Comparison of ENCODE assay signal across 14 cellular contexts in genomic region chr15:32909431-32909830, GRCh38.
DNase-seq lines count a peak whose midpoint lies in the region; ATAC-seq, FAIRE-seq and TF ChIP-seq lines count a peak whose summit lies in the region.
"Had no signal": no experiment of that assay in that cellular context is flagged by ENCODE, and none has a peak within 500 bp of the region (broad histone marks: within the 10 kb centered on the region; RNA-seq: fewer than 3 reads in every experiment).

No MANE protein-coding gene starts in this region.

- H3K27me3 ChIP-seq in GM12878 (replicated peaks in 1 of 2; ENCODE audit: control insufficient read depth in 2 of 2, insufficient read depth in 2 of 2, low read length in 1 of 2) (no peaks in the 10 kb centered on the region), mesenchymal stem cell (ENCODE audit: control insufficient read depth in 1 of 2, insufficient read depth in 1 of 2, low read length in 2 of 2) (no peaks in the 10 kb centered on the region)

- H3K27ac ChIP-seq in GM12878 (ENCODE audit: control insufficient read depth, insufficient read depth): peak overlapping the region; percentile 61
- no peak overlapping the region for H3K27ac ChIP-seq in mesenchymal stem cell (ENCODE audit: low read length, poor library complexity, severe bottlenecking)

- H3K9me3 ChIP-seq in GM12878 (replicated peaks; ENCODE audit: control insufficient read depth, insufficient read depth, low read length) (no peaks in the 10 kb centered on the region), mesenchymal stem cell (ENCODE audit: control insufficient read depth, low read length) (no peaks in the 10 kb centered on the region)

- H3K9ac ChIP-seq in GM12878 (ENCODE audit: control insufficient read depth, insufficient read depth, low read length) (no peak overlapping the region), mesenchymal stem cell (ENCODE audit: low read length) (no peak overlapping the region)

- CTCF ChIA-PET in GM12878 (lab: Yijun Ruan, JAX): interaction anchor here (0.7 to 3.2 kb wide), 9 partner anchors 10 to 246 kb away, joined by 3 to 16 read pairs (median 4); no protein-coding TSS in a partner anchor

- H2AK5ac ChIP-seq in mesenchymal stem cell (ENCODE audit: low read length, severe bottlenecking): no peak overlapping the region

- H4K8ac ChIP-seq in mesenchymal stem cell (ENCODE audit: low read length): no peak overlapping the region

- no peak for TF ChIP-seq EP300 in GM12878 (IDR thresholded peaks at IDR 0.05; ENCODE audit: borderline replicate concordance in 1 of 2, control insufficient read depth in 1 of 2, low read depth in 2 of 2, low read length in 2 of 2)

- no peaks in the 10 kb centered on the region for H3K79me2 ChIP-seq in GM12878 (ENCODE audit: control insufficient read depth, insufficient read depth, low read length)

- RAD21 ChIA-PET in GM12878 (lab: Charles Lee; ENCODE audit: unreplicated experiment): interaction anchor here (0.6 to 3.5 kb wide), 8 partner anchors 10 to 90 kb away, joined by 3 to 20 read pairs (median 12); no protein-coding TSS in a partner anchor

- H3K4me2 ChIP-seq in GM12878 (ENCODE audit: control insufficient read depth, insufficient read depth): peak overlapping the region; percentile 48; the same call in 1 of the 2 replicates
- H3K4me2 ChIP-seq in mesenchymal stem cell (ENCODE audit: low read length, poor library complexity, severe bottlenecking): no peak overlapping the region

- no peaks in the 10 kb centered on the region for H3K36me3 ChIP-seq in GM12878 (ENCODE audit: control insufficient read depth in 2 of 2, insufficient read depth in 2 of 2, low read length in 1 of 2)
- no peaks in the 10 kb centered on the region for H3K36me3 ChIP-seq in mesenchymal stem cell (ENCODE audit: control insufficient read depth in 1 of 2, insufficient read depth in 2 of 2, low read depth in 1 of 2, low read length in 2 of 2)

- no peak overlapping the region for H3K18ac ChIP-seq in mesenchymal stem cell (ENCODE audit: low read depth in 1 of 2, low read length in 2 of 2)

- H4K91ac ChIP-seq in mesenchymal stem cell (ENCODE audit: low read length): no peak overlapping the region

- no peak for TF ChIP-seq POLR2A in GM12878 (IDR thresholded peaks at IDR 0.05; ENCODE audit: low read depth, low read length)

- SMC1A ChIA-PET in GM12878 (lab: Charles Lee; ENCODE audit: uncharacterized antibody, unreplicated experiment): interaction anchor here (1.1 to 3.2 kb wide), 18 partner anchors 9 to 88 kb away, joined by 3 to 29 read pairs (median 6); no protein-coding TSS in a partner anchor

- H4K20me1 ChIP-seq in GM12878 (ENCODE audit: control insufficient read depth, insufficient read depth): no peaks in the 10 kb centered on the region

- no peak overlapping the region for H3K4ac ChIP-seq in mesenchymal stem cell (ENCODE audit: low read depth in 1 of 2, low read length in 2 of 2)

- no peak for FAIRE-seq in GM12878 (lab: Jason Lieb, UNC)

- H3K4me1 ChIP-seq in GM12878 (ENCODE audit: control insufficient read depth, insufficient read depth, low read length): peaks cover 24% of the 10 kb centered on the region
- peaks cover 4% of the 10 kb centered on the region for H3K4me1 ChIP-seq in mesenchymal stem cell (ENCODE audit: control insufficient read depth, insufficient read depth, low read depth, low read length)

- no peak overlapping the region for H2BK12ac ChIP-seq in mesenchymal stem cell (ENCODE audit: low read length in 2 of 2)

- no peak overlapping the region for H2BK120ac ChIP-seq in mesenchymal stem cell (ENCODE audit: low read depth, low read length)

- H3K4me3 ChIP-seq in GM12878 (no peak overlapping the region), mesenchymal stem cell (ENCODE audit: insufficient read depth in 1 of 2, low read depth in 1 of 2, low read length in 2 of 2) (no peak overlapping the region)

- no peak overlapping the region for H3K14ac ChIP-seq in mesenchymal stem cell (ENCODE audit: low read length in 2 of 2)

- no peak for TF ChIP-seq RAD21 in GM12878 (IDR thresholded peaks at IDR 0.05; ENCODE audit: insufficient read depth, low read depth, low read length)

- POLR2A ChIA-PET in GM12878 (lab: Charles Lee): interaction anchor here (1.2 to 1.9 kb wide), 2 partner anchors 13 to 15 kb away, joined by 3 to 21 read pairs; no protein-coding TSS in a partner anchor

- intact Hi-C loops in GM12878 (cut with micrococcal nuclease; ENCODE audit: unreplicated experiment): no loop called here

- WGBS in GM12878 (ENCODE audit: insufficient coverage, insufficient replicate concordance, low lambda C conversion rate, missing lambda C conversion rate): 50% methylated on average over 2 of the region's 2 CpGs
- 100% methylated on average over 1 of the region's 2 CpGs for WGBS in mesenchymal stem cell

- H2AFZ ChIP-seq in GM12878 (ENCODE audit: control insufficient read depth, low read depth, low read length): no peak overlapping the region
- H2AFZ ChIP-seq in mesenchymal stem cell (ENCODE audit: low read depth, low read length): no peak overlapping the region

- ATAC-seq in GM12878 (peak; percentile 40), GM19324 (IDR thresholded peaks at IDR 0.05; ENCODE audit: low FRiP score, unreplicated experiment) (no peak), GM19455 (IDR thresholded peaks at IDR 0.05; ENCODE audit: unreplicated experiment) (no peak)

- H2BK5ac ChIP-seq in mesenchymal stem cell (ENCODE audit: low read depth, low read length, poor library complexity, severe bottlenecking): no peak overlapping the region

- peak; percentile 22 for DNase-seq in COLO829 (ENCODE audit: low spot score)
- DNase-seq in HT1080 (ENCODE audit: low read depth): peak; percentile 82
- DNase-seq in GM12878 (ENCODE audit: low read depth, low spot score): no peak
- peak; percentile 44 for DNase-seq in mesenchymal stem cell
- DNase-seq in UCSD-AML1 (lab: John Stamatoyannopoulos, UW; ENCODE audit: unreplicated experiment): no peak
- DNase-seq in activated CD4-positive, alpha-beta T cell treated with anti-CD3 and anti-CD28 coated beads for 48 hours: no peak
- DNase-seq: activated CD4-positive, alpha-beta T cell treated with anti-CD3 and anti-CD28 coated beads for 4 hours; activated T-cell treated with anti-CD3 and anti-CD28 coated beads, Interleukin-2, amount 50 U/mL, for 48 hours; anterior cingulate cortex; GF-D8; NCI-H2029; stimulated activated CD4-positive, alpha-beta T cell treated with anti-CD3 and anti-CD28 coated beads, Interleukin-4, amount 100 ng/mL, for 4 hours had no signal

- no TSS peak for BruUV-seq in GM12878 (replicated peaks; lab: Mats Ljungman, UMichigan)

- no peaks in the 10 kb centered on the region for H3K79me1 ChIP-seq in mesenchymal stem cell (replicated peaks; ENCODE audit: low read length, poor library complexity, severe bottlenecking)

- H3K23ac ChIP-seq in mesenchymal stem cell (ENCODE audit: low read length in 2 of 2): no peak overlapping the region

- no peak for TF ChIP-seq CTCF in GM12878 (IDR thresholded peaks at IDR 0.05 in 2 of 3, conservative IDR thresholded peaks at IDR 0.05 in 1 of 3; ENCODE audit: control insufficient read depth in 2 of 3, extremely low read depth in 1 of 3, insufficient read depth in 1 of 3, low read depth in 3 of 3, low read length in 3 of 3)

- in situ Hi-C loops in GM12878 (cut with MboI): no loop called here

- H2BK15ac ChIP-seq in mesenchymal stem cell (ENCODE audit: low read depth, poor library complexity, severe bottlenecking): no peak overlapping the region

TF ChIP-seq in GM12878, 131 proteins besides CTCF, POLR2A, EP300 and RAD21 (continues in another document):
- TF ChIP-seq CHD2 (IDR thresholded peaks at IDR 0.05; ENCODE audit: borderline replicate concordance, low read depth, low read length) (no peak), IKZF2 (IDR thresholded peaks at IDR 0.05) (no peak; a peak in 1 of 4 replicates), RBBP5 (conservative IDR thresholded peaks at IDR 0.05) (no peak), ZNF207 (IDR thresholded peaks at IDR 0.05; ENCODE audit: borderline replicate concordance) (no peak), ZBTB40 (IDR thresholded peaks at IDR 0.05; ENCODE audit: borderline replicate concordance) (no peak), GATAD2B (conservative IDR thresholded peaks at IDR 0.05; ENCODE audit: low read depth) (no peak), ATF7 (IDR thresholded peaks at IDR 0.05; ENCODE audit: low read depth) (peak; percentile 24; the same call in 1 of the 2 replicates)

Comparison
In these comparisons a context has a peak if more than half of its experiments do, and no peak if none do; other contexts are left out.
1. DNase-seq: peak in COLO829 (single experiment), HT1080 (single experiment) and mesenchymal stem cell (single experiment); none in GM12878 (single experiment), UCSD-AML1 (single experiment) and activated CD4-positive, alpha-beta T cell treated with anti-CD3 and anti-CD28 coated beads for 48 hours (single experiment).